Comparison of ENCODE assay signal across 5 cellular contexts in genomic region chr16:74332469-74332868, GRCh38. TPM values are rescaled to one million over a fixed set of nuclear protein-coding genes. Genes with fewer than 3 reads are reported as not detected.
"Had no signal": no experiment of that assay in that cellular context is flagged by ENCODE, and none has a peak within 500 bp of the region (broad histone marks: within the 10 kb centered on the region; RNA-seq: fewer than 3 reads in every experiment).

No MANE protein-coding gene starts in this region.

RNA-seq across cellular contexts. Expression of gene NPIPB15, which starts 43.6 kb away (rescaled TPM):
- total RNA-seq: PC-3, Right ventricle myocardium inferior, Right ventricle myocardium superior, RPMI7951, SK-MEL-5 had no signal
